In the genomic region with DNA sequence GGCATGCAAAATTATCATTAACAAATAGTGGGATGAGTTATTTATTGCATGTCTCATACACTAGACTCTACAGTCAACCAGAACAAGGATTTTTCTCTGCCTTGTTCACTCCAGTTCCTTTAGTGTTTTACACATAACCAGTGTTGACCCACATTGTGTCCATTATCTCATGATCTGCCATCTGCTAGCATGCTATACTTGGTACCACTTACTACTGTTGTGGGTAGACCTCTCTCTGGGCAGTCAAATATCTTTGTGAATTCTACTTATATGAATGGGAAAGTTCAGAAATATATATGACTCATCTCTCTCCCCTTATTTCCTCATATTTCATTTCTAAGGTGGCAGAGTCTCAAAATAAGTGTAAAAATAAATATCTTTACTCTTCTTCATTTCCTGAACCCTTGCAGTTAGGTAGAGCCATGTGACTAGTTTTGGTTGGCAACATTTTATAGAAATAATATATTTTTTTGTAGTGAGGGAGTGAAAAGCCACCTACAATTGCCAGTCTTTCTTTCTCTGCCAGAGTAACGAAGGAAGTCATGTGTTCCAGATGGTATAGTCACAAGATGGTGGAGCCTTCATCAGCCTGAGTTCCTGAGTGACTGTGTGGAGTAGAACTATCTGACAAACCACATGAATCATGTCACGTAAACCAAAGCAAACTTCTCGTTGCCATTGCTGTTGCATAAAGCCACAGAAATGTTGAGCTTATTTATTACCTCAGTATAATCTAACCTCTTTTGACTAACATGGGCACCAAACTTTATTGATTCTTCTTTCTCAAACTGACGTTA, we compare ENCODE assay signal across 1 cellular context.
TF ChIP-seq lines count a peak whose summit lies in the region.

No MANE protein-coding gene starts in this region.

TF ChIP-seq in GM12878, 131 proteins besides CTCF, POLR2A, EP300 and RAD21 (continued from another document):
- TF ChIP-seq ELK1 (IDR thresholded peaks at IDR 0.05; ENCODE audit: low read depth, low read length) (no peak), NBN (IDR thresholded peaks at IDR 0.05) (no peak)
